ENCODE assay signal across 18 cellular contexts in the genomic region with DNA sequence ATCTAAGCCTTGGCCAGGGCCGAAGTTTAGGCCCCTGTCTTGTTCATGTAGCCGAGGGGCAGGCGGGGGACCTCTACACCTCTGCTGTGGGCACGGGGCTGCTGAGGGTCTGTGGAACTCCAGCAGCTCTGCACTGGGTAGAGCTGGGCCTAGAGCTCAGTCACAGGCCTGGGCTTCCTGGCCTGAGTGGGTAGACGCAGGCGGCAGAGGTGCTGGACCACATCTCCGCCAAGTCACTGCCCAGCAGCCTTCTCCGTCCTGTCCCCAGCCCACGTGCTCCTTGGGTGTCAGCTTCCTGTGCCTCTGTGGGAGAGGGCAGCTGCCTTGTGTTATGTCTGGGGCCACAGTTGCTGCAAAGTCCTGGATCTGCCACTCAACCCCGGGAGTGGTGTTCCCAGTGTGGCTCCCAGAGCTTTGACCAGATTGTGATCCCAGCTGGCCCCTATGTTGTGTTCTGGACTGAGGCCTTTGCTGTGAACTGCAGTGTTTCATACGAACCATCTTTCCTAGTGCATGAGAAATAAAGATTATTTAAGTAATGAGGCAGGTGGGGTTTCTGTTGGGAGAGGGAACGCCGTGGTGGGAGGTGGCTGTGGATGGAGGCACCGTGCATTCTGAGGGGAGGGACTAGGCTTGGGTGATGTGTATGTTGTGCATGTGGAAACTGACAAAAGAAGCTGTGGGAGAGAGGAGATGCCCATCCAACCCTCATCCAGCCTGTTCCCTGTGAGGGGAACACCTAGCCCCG. TPM values are rescaled to one million over a fixed set of nuclear protein-coding genes. Genes with fewer than 3 reads are reported as not detected.
DNase-seq lines count a peak whose midpoint lies in the region; ATAC-seq, FAIRE-seq and TF ChIP-seq lines count a peak whose summit lies in the region.
"Had no signal": no experiment of that assay in that cellular context is flagged by ENCODE, and none has a peak within 500 bp of the region (broad histone marks: within the 10 kb centered on the region; RNA-seq: fewer than 3 reads in every experiment).

No MANE protein-coding gene starts in this region.

- H3K4me1 Mint-ChIP-seq in MCF 10A (ENCODE audit: insufficient read depth, unreplicated experiment): peaks cover 7% of the 10 kb centered on the region
- H3K4me1 Mint-ChIP-seq in astrocyte (ENCODE audit: low read depth, unreplicated experiment): peaks cover 19% of the 10 kb centered on the region

- TSS peak; percentile 26 for BruUV-seq in MCF 10A (replicated peaks; lab: Mats Ljungman, UMichigan)

- H3K9me3 ChIP-seq in breast epithelium (no peaks in the 10 kb centered on the region), astrocyte (ENCODE audit: insufficient read depth, low read depth, low read length) (no peaks in the 10 kb centered on the region)
- H3K9me3 ChIP-seq: adrenal gland had no signal

- H3K4me1 ChIP-seq in breast epithelium (no peaks in the 10 kb centered on the region), astrocyte (ENCODE audit: insufficient read depth, low read length) (peaks cover 15% of the 10 kb centered on the region)

- intact Hi-C loops in MCF 10A (cut with micrococcal nuclease) (no loop called here), breast epithelium (cut with DNase I; ENCODE audit: low total_unique reads) (loop anchor here (10.0 kb wide), 1 partner anchor 143 kb away; no protein-coding TSS in a partner anchor)

- DNase-seq in MCF 10A (ENCODE audit: unreplicated experiment) (no peak), breast epithelium (ENCODE audit: low spot score in 2 of 2) (no peak), astrocyte (ENCODE audit: low read depth) (no peak), myocyte (ENCODE audit: low read depth) (peak; percentile 93), GM19239 (ENCODE audit: insufficient read length, low spot score) (no peak), hippocampal formation (lab: John Stamatoyannopoulos, UW) (no peak)
- DNase-seq: Calu3, GF-D8, nephron progenitor cell, SIG-M5 had no signal

- no peak overlapping the region for H3K9ac ChIP-seq in astrocyte (ENCODE audit: low read length)

- H2AFZ ChIP-seq in astrocyte (ENCODE audit: low read depth, low read length): no peak overlapping the region

- H3K79me2 ChIP-seq in astrocyte (ENCODE audit: insufficient read depth, low read length): peaks cover 2% of the 10 kb centered on the region

- H3K36me3 ChIP-seq in breast epithelium (no peaks in the 10 kb centered on the region), astrocyte (ENCODE audit: insufficient read depth, low read length) (peaks cover 24% of the 10 kb centered on the region)

- no peaks in the 10 kb centered on the region for H3K27me3 Mint-ChIP-seq in MCF 10A (ENCODE audit: insufficient read depth, unreplicated experiment)
- H3K27me3 Mint-ChIP-seq in astrocyte (ENCODE audit: low read depth, unreplicated experiment): no peaks in the 10 kb centered on the region

- no peak overlapping the region for H3K4me2 ChIP-seq in astrocyte (ENCODE audit: low read length)

- H4K20me1 ChIP-seq in astrocyte (ENCODE audit: insufficient read depth, low read length): peaks cover 50% of the 10 kb centered on the region

- POLR2A ChIA-PET in MCF 10A (lab: Yijun Ruan, JAX): no interaction called here

- no peak for TF ChIP-seq POLR2A in breast epithelium (IDR thresholded peaks at IDR 0.05)

- H3K27ac ChIP-seq in breast epithelium (no peak overlapping the region), astrocyte (ENCODE audit: low read depth, low read length) (no peak overlapping the region)

- no peak overlapping the region for H3K4me3 ChIP-seq in breast epithelium
- no peak overlapping the region for H3K4me3 ChIP-seq in astrocyte (ENCODE audit: insufficient read depth, low read depth, low read length)
- H3K4me3 ChIP-seq: adrenal gland had no signal

- H3K27ac Mint-ChIP-seq in MCF 10A (ENCODE audit: low read depth, unreplicated experiment) (no peak overlapping the region), astrocyte (ENCODE audit: unreplicated experiment) (no peak overlapping the region)
- H3K27ac Mint-ChIP-seq: nephron progenitor cell; T-helper 2 cell treated with Interferon-gamma antibody and Interleukin-4, amounts not matched to agents 5 μg/mL and 100 μg/mL, for 36 hours had no signal

- H3K9me3 Mint-ChIP-seq in MCF 10A (ENCODE audit: unreplicated experiment) (no peaks in the 10 kb centered on the region), astrocyte (ENCODE audit: unreplicated experiment) (peaks cover 2% of the 10 kb centered on the region)
- H3K9me3 Mint-ChIP-seq: nephron progenitor cell; T-helper 2 cell treated with Interferon-gamma antibody and Interleukin-4, amounts not matched to agents 5 μg/mL and 100 μg/mL, for 36 hours had no signal

- ATAC-seq in GM19035 (IDR thresholded peaks at IDR 0.05; ENCODE audit: unreplicated experiment): no peak
- ATAC-seq in GM21786 (IDR thresholded peaks at IDR 0.05; ENCODE audit: unreplicated experiment): no peak

- FAIRE-seq in astrocyte (lab: Jason Lieb, UNC) (no peak), GM19239 (lab: Jason Lieb, UNC) (no peak)
- FAIRE-seq: colon had no signal

- TF ChIP-seq CTCF in MCF 10A (IDR thresholded peaks at IDR 0.05; ENCODE audit: unreplicated experiment) (no peak), breast epithelium (IDR thresholded peaks at IDR 0.05) (no peak), astrocyte (IDR thresholded peaks at IDR 0.05; ENCODE audit: insufficient read depth, low read depth, low read length) (no peak)

- H3K4me3 Mint-ChIP-seq in MCF 10A (ENCODE audit: unreplicated experiment) (no peak overlapping the region), astrocyte (ENCODE audit: unreplicated experiment) (peak overlapping the region; percentile 62)
- H3K4me3 Mint-ChIP-seq: nephron progenitor cell; T-helper 2 cell treated with Interferon-gamma antibody and Interleukin-4, amounts not matched to agents 5 μg/mL and 100 μg/mL, for 36 hours had no signal

- H3K36me3 Mint-ChIP-seq in MCF 10A (ENCODE audit: insufficient read depth, unreplicated experiment): peaks cover 26% of the 10 kb centered on the region
- H3K36me3 Mint-ChIP-seq in astrocyte (ENCODE audit: low read depth, unreplicated experiment): peaks cover 20% of the 10 kb centered on the region

- CTCF ChIA-PET in MCF 10A (lab: Yijun Ruan, JAX): interaction anchor here (0.5 to 17.2 kb wide), 10 partner anchors 8 to 142 kb away, joined by 3 to 459 read pairs (median 5); partner anchors contain the start of gene GPR61

- H3K27me3 ChIP-seq in breast epithelium: no peaks in the 10 kb centered on the region
- no peaks in the 10 kb centered on the region for H3K27me3 ChIP-seq in astrocyte (ENCODE audit: insufficient read depth, low read length)
- H3K27me3 ChIP-seq: adrenal gland had no signal

RNA-seq across cellular contexts. Expression of gene AMPD2, which starts 12.1 kb away (rescaled TPM):
- total RNA-seq in MCF 10A (2022) (49.5 and 52.6 TPM in 2 replicates), breast epithelium (10 to 100 TPM; 21.3 to 68.2 (median 47.4) TPM), astrocyte (155 and 156 TPM in 2 replicates), myocyte (54.9 and 60.4 TPM in 2 replicates)
- 74.7 TPM for polyA plus RNA-seq in myocyte (2012)

RNA-seq across cellular contexts. Expression of gene GNAT2, which starts 12.3 kb away (rescaled TPM):
- total RNA-seq in MCF 10A (2022) (not detected in 2 replicates), breast epithelium (not detected), astrocyte (not detected in 2 replicates), myocyte (0.13 TPM in 1 of 2 replicates, not detected in the other)
- polyA plus RNA-seq in myocyte (2012): 0.29 TPM
- total RNA-seq: Calu3, epithelial cell of proximal tubule had no signal

RNA-seq across cellular contexts. Expression of gene GSTM4, which starts 24.2 kb away (rescaled TPM):
- total RNA-seq in MCF 10A (2022): 4.7 and 5.8 TPM in 2 replicates
- total RNA-seq in breast epithelium: 10 to 100 TPM; 21.9 to 31.5 (median 28.2) TPM
- 4.4 and 4.6 TPM in 2 replicates for total RNA-seq in astrocyte
- 5.5 and 5.8 TPM in 2 replicates for total RNA-seq in myocyte
- 6.2 TPM for polyA plus RNA-seq in myocyte (2012)

RNA-seq across cellular contexts. Expression of gene GSTM2, which starts 36.2 kb away (rescaled TPM):
- total RNA-seq in MCF 10A (2022): 0.70 and 1.4 TPM in 2 replicates
- total RNA-seq in breast epithelium: 10 to 100 TPM; 47.8 to 93.4 (median 66.5) TPM
- total RNA-seq in astrocyte: 11.8 and 13.4 TPM in 2 replicates
- total RNA-seq in myocyte: 22.6 and 28.5 TPM in 2 replicates
- polyA plus RNA-seq in myocyte (2012): 71.8 TPM

RNA-seq across cellular contexts. Expression of gene GSTM1, which starts 55.9 kb away (rescaled TPM):
- total RNA-seq in MCF 10A (2022) (not detected in 2 replicates), breast epithelium (10 to 100 TPM in 1 of 3 donors, not detected in 2; 33.8 TPM), astrocyte (not detected in 2 replicates), myocyte (0.48 and 0.83 TPM in 2 replicates)
- polyA plus RNA-seq in myocyte (2012): 1.0 TPM
- total RNA-seq: epithelial cell of proximal tubule, H4, lung microvascular endothelial cell had no signal
